Comparison of ENCODE assay signal across 28 cellular contexts in the genomic region with DNA sequence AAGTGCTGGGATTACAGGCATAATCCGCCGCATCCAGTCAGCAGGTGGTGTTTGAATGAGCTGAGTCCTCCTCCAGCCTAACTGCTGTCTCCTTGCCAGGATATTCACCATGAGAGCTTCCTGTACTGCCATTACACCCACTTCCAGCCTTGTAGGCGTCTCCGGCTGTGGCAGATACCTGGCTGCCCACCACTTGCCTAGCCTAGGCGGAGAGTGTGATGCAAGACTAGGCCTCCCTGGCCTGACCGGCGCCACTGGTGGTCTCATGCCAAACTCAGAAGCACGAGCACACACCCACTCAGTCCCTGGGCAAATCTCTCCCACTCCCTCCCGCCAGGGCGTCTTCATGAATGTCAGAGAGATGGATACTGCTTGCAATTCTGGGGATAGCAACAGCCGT. TPM values are rescaled to one million over a fixed set of nuclear protein-coding genes. Genes with fewer than 3 reads are reported as not detected.
DNase-seq lines count a peak whose midpoint lies in the region; ATAC-seq and TF ChIP-seq lines count a peak whose summit lies in the region.
"Had no signal": no experiment of that assay in that cellular context is flagged by ENCODE, and none has a peak within 500 bp of the region (broad histone marks: within the 10 kb centered on the region; RNA-seq: fewer than 3 reads in every experiment).

No MANE protein-coding gene starts in this region.

- no peak for ATAC-seq in GM21619 (IDR thresholded peaks at IDR 0.05; ENCODE audit: unreplicated experiment)
- ATAC-seq: activated CD8-positive, alpha-beta T cell treated with anti-CD3 and anti-CD28 coated beads for 36 hours; activated T-helper 17 cell treated with anti-CD3 and anti-CD28 coated beads, Interleukin-2, amount 50 U/mL, for 72 hours; gastroesophageal sphincter; GM23338; stimulated activated naive CD8-positive, alpha-beta T cell treated with anti-CD3 and anti-CD28 coated beads, Interleukin-15, Interleukin-2, amounts not matched to agents 100 U/mL and 50 U/mL, for 24 hours had no signal

- peak; percentile 53 for DNase-seq in NCI-H82 (lab: John Stamatoyannopoulos, UW)
- no peak for DNase-seq in NCI-H82 treated with DMSO at 0.1 percent for 48 hours (lab: John Stamatoyannopoulos, UW; ENCODE audit: unreplicated experiment)
- peak; percentile 88 for DNase-seq in NCI-H2029 (lab: John Stamatoyannopoulos, UW)
- peak; percentile 13 for DNase-seq in fibroblast of the aortic adventitia (ENCODE audit: low read depth)
- DNase-seq in superior temporal gyrus (ENCODE audit: extremely low spot score), result peak; percentile 55
- no peak for DNase-seq in activated CD8-positive, alpha-beta memory T cell treated with anti-CD3 and anti-CD28 coated beads, Interleukin-2, amount 50 U/mL, for 4 hours
- DNase-seq in NCI-H1048 (lab: John Stamatoyannopoulos, UW), result no peak
- DNase-seq: activated CD8-positive, alpha-beta T cell treated with anti-CD3 and anti-CD28 coated beads for 36 hours; activated naive CD4-positive, alpha-beta T cell treated with anti-CD3 and anti-CD28 coated beads, Interleukin-2, amount 50 U/mL, for 16 hours; brain microvascular endothelial cell; cerebellar nuclear complex; dermis blood vessel endothelial cell; hippocampal formation; mammary epithelial cell; NCI-H1694; NCI-H2227 treated with DMSO at 0.1 percent for 48 hours; nephron progenitor cell; stimulated activated CD4-positive, alpha-beta T cell treated with anti-CD3 and anti-CD28 coated beads, Interleukin-1b, Interleukin-23, amount 100 ng/mL, for 48 hours; stimulated activated naive CD8-positive, alpha-beta T cell treated with anti-CD3 and anti-CD28 coated beads, Interleukin-15, Interleukin-2, amounts not matched to agents 100 U/mL and 50 U/mL, for 24 hours; T-helper 9 cell; testis had no signal

- no peak overlapping the region for H3K4me3 ChIP-seq in fibroblast of the aortic adventitia (ENCODE audit: low read depth, low read length)
- H3K4me3 ChIP-seq: gastroesophageal sphincter, GM23338, right atrium auricular region, smooth muscle cell, testis had no signal

- TF ChIP-seq CTCF in fibroblast of the aortic adventitia (IDR thresholded peaks at IDR 0.05; ENCODE audit: insufficient read depth, low read length), result no peak

RNA-seq across cellular contexts. Expression of a gene that starts 16.6 kb away (rescaled TPM):
- total RNA-seq in fibroblast of the aortic adventitia (ENCODE audit: low replicate concordance), result not detected in 2 replicates
- total RNA-seq: endothelial cell of umbilical vein, GM23338, mammary epithelial cell, smooth muscle cell had no signal

RNA-seq across cellular contexts. Expression of a gene that starts 27.4 kb away (rescaled TPM):
- total RNA-seq in fibroblast of the aortic adventitia (ENCODE audit: low replicate concordance), result 2.4 and 3.1 TPM in 2 replicates

Comparison
In these comparisons a context has a peak if more than half of its experiments do, and no peak if none do; other contexts are left out.
1. DNase-seq: peak in NCI-H82 (single experiment), NCI-H2029 (single experiment), fibroblast of the aortic adventitia (single experiment) and superior temporal gyrus (single experiment); none in NCI-H82 treated with DMSO at 0.1 percent for 48 hours (single experiment), activated CD8-positive, alpha-beta memory T cell treated with anti-CD3 and anti-CD28 coated beads, Interleukin-2, amount 50 U/mL, for 4 hours (single experiment) and NCI-H1048 (single experiment).